ENCODE assay signal across 1 cellular context in the genomic region with DNA sequence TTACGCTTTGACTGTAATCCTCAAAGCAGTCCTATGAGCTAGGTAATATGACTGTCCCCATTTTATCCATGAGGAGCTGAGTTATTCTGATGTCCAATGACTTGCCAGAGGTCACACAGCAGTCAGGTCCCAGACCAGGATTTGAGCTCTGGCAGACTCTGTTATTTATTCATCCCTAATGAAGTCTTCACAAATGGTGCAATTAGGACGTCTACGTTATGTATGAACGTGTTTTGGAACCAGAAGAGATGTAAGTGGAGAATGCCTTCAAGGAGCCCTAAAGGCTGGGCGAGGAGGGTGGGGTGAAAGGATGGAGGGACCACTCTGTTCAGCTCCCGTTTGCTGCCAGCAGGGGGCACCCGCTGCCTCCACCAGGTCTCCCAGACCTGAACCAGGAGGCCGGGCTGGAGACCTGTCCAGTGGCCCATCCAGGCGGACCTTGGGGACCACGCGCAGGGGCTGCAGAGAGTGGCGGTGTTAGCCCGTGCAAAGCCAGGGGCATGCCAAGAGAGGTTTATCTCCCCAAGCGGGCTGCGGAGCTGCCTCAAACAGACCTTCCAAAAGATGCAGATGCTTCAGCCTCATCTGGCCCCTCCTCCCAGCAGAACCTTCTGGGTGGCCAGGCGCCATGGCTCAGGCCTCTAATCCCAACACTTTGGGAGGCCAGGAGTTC.
TF ChIP-seq lines count a peak whose summit lies in the region.

No MANE protein-coding gene starts in this region.

TF ChIP-seq in HepG2, 621 proteins besides CTCF, POLR2A, EP300 and RAD21 (continued from another document and continues in another):
- no peak for TF ChIP-seq SCMH1 (CRISPR knock-in tag; IDR thresholded peaks at IDR 0.05; ENCODE audit: borderline replicate concordance)
- TF ChIP-seq, protein P1, sequence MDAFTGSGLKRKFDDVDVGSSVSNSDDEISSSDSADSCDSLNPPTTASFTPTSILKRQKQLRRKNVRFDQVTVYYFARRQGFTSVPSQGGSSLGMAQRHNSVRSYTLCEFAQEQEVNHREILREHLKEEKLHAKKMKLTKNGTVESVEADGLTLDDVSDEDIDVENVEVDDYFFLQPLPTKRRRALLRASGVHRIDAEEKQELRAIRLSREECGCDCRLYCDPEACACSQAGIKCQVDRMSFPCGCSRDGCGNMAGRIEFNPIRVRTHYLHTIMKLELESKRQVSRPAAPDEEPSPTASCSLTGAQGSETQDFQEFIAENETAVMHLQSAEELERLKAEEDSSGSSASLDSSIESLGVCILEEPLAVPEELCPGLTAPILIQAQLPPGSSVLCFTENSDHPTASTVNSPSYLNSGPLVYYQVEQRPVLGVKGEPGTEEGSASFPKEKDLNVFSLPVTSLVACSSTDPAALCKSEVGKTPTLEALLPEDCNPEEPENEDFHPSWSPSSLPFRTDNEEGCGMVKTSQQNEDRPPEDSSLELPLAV (CRISPR knock-in tag; conservative IDR thresholded peaks at IDR 0.05; ENCODE audit: low read depth), result no peak
- TF ChIP-seq, protein P2, sequence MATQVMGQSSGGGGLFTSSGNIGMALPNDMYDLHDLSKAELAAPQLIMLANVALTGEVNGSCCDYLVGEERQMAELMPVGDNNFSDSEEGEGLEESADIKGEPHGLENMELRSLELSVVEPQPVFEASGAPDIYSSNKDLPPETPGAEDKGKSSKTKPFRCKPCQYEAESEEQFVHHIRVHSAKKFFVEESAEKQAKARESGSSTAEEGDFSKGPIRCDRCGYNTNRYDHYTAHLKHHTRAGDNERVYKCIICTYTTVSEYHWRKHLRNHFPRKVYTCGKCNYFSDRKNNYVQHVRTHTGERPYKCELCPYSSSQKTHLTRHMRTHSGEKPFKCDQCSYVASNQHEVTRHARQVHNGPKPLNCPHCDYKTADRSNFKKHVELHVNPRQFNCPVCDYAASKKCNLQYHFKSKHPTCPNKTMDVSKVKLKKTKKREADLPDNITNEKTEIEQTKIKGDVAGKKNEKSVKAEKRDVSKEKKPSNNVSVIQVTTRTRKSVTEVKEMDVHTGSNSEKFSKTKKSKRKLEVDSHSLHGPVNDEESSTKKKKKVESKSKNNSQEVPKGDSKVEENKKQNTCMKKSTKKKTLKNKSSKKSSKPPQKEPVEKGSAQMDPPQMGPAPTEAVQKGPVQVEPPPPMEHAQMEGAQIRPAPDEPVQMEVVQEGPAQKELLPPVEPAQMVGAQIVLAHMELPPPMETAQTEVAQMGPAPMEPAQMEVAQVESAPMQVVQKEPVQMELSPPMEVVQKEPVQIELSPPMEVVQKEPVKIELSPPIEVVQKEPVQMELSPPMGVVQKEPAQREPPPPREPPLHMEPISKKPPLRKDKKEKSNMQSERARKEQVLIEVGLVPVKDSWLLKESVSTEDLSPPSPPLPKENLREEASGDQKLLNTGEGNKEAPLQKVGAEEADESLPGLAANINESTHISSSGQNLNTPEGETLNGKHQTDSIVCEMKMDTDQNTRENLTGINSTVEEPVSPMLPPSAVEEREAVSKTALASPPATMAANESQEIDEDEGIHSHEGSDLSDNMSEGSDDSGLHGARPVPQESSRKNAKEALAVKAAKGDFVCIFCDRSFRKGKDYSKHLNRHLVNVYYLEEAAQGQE (IDR thresholded peaks at IDR 0.05; ENCODE audit: borderline replicate concordance in 1 of 2, low read depth in 1 of 2, low read length in 2 of 2), result no peak; a peak in 1 of 4 replicates
- TF ChIP-seq ZC3H13 (CRISPR knock-in tag; IDR thresholded peaks at IDR 0.05), result no peak
- no peak for TF ChIP-seq POLR2AphosphoS5 (IDR thresholded peaks at IDR 0.05; ENCODE audit: low read depth, low read length)
- TF ChIP-seq, protein P3, sequence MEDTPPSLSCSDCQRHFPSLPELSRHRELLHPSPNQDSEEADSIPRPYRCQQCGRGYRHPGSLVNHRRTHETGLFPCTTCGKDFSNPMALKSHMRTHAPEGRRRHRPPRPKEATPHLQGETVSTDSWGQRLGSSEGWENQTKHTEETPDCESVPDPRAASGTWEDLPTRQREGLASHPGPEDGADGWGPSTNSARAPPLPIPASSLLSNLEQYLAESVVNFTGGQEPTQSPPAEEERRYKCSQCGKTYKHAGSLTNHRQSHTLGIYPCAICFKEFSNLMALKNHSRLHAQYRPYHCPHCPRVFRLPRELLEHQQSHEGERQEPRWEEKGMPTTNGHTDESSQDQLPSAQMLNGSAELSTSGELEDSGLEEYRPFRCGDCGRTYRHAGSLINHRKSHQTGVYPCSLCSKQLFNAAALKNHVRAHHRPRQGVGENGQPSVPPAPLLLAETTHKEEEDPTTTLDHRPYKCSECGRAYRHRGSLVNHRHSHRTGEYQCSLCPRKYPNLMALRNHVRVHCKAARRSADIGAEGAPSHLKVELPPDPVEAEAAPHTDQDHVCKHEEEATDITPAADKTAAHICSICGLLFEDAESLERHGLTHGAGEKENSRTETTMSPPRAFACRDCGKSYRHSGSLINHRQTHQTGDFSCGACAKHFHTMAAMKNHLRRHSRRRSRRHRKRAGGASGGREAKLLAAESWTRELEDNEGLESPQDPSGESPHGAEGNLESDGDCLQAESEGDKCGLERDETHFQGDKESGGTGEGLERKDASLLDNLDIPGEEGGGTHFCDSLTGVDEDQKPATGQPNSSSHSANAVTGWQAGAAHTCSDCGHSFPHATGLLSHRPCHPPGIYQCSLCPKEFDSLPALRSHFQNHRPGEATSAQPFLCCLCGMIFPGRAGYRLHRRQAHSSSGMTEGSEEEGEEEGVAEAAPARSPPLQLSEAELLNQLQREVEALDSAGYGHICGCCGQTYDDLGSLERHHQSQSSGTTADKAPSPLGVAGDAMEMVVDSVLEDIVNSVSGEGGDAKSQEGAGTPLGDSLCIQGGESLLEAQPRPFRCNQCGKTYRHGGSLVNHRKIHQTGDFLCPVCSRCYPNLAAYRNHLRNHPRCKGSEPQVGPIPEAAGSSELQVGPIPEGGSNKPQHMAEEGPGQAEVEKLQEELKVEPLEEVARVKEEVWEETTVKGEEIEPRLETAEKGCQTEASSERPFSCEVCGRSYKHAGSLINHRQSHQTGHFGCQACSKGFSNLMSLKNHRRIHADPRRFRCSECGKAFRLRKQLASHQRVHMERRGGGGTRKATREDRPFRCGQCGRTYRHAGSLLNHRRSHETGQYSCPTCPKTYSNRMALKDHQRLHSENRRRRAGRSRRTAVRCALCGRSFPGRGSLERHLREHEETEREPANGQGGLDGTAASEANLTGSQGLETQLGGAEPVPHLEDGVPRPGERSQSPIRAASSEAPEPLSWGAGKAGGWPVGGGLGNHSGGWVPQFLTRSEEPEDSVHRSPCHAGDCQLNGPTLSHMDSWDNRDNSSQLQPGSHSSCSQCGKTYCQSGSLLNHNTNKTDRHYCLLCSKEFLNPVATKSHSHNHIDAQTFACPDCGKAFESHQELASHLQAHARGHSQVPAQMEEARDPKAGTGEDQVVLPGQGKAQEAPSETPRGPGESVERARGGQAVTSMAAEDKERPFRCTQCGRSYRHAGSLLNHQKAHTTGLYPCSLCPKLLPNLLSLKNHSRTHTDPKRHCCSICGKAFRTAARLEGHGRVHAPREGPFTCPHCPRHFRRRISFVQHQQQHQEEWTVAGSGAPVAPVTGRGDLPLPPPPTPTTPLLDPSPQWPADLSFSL (CRISPR knock-in tag; IDR thresholded peaks at IDR 0.05), result no peak
- TF ChIP-seq ZZZ3 (CRISPR knock-in tag; IDR thresholded peaks at IDR 0.05; ENCODE audit: borderline replicate concordance), result no peak; the same call in 1 of the 2 replicates
- no peak for TF ChIP-seq DNMT1 (CRISPR knock-in tag; IDR thresholded peaks at IDR 0.05)
- no peak for TF ChIP-seq ZC3H4 (CRISPR knock-in tag; IDR thresholded peaks at IDR 0.05; ENCODE audit: borderline replicate concordance)
- no peak for TF ChIP-seq ATF7-NPFF (CRISPR knock-in tag; IDR thresholded peaks at IDR 0.05; ENCODE audit: low read depth)
- TF ChIP-seq ZNF543 (CRISPR knock-in tag; IDR thresholded peaks at IDR 0.05), result no peak
- TF ChIP-seq PCBP1 (IDR thresholded peaks at IDR 0.05; ENCODE audit: borderline replicate concordance, low read depth, low read length), result 0 out of 2 replicates have a peak, but pooled peaks have one; percentile 46
- TF ChIP-seq ZNF30 (CRISPR knock-in tag; IDR thresholded peaks at IDR 0.05), result no peak
- TF ChIP-seq, protein P4, sequence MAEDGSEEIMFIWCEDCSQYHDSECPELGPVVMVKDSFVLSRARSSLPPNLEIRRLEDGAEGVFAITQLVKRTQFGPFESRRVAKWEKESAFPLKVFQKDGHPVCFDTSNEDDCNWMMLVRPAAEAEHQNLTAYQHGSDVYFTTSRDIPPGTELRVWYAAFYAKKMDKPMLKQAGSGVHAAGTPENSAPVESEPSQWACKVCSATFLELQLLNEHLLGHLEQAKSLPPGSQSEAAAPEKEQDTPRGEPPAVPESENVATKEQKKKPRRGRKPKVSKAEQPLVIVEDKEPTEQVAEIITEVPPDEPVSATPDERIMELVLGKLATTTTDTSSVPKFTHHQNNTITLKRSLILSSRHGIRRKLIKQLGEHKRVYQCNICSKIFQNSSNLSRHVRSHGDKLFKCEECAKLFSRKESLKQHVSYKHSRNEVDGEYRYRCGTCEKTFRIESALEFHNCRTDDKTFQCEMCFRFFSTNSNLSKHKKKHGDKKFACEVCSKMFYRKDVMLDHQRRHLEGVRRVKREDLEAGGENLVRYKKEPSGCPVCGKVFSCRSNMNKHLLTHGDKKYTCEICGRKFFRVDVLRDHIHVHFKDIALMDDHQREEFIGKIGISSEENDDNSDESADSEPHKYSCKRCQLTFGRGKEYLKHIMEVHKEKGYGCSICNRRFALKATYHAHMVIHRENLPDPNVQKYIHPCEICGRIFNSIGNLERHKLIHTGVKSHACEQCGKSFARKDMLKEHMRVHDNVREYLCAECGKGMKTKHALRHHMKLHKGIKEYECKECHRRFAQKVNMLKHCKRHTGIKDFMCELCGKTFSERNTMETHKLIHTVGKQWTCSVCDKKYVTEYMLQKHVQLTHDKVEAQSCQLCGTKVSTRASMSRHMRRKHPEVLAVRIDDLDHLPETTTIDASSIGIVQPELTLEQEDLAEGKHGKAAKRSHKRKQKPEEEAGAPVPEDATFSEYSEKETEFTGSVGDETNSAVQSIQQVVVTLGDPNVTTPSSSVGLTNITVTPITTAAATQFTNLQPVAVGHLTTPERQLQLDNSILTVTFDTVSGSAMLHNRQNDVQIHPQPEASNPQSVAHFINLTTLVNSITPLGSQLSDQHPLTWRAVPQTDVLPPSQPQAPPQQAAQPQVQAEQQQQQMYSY (CRISPR knock-in tag; IDR thresholded peaks at IDR 0.05), result no peak
- TF ChIP-seq ZFP90 (CRISPR knock-in tag; IDR thresholded peaks at IDR 0.05; ENCODE audit: borderline replicate concordance), result no peak
- TF ChIP-seq KDM4B (CRISPR knock-in tag; IDR thresholded peaks at IDR 0.05), result no peak
- TF ChIP-seq ZNF292 (CRISPR knock-in tag; IDR thresholded peaks at IDR 0.05; ENCODE audit: borderline replicate concordance, low read depth), result no peak
- TF ChIP-seq MIXL1 (CRISPR knock-in tag; IDR thresholded peaks at IDR 0.05), result no peak
- TF ChIP-seq ZSCAN25 (CRISPR knock-in tag; IDR thresholded peaks at IDR 0.05), result peak; percentile 73; the same call in 1 of the 2 replicates
- TF ChIP-seq, protein P5, sequence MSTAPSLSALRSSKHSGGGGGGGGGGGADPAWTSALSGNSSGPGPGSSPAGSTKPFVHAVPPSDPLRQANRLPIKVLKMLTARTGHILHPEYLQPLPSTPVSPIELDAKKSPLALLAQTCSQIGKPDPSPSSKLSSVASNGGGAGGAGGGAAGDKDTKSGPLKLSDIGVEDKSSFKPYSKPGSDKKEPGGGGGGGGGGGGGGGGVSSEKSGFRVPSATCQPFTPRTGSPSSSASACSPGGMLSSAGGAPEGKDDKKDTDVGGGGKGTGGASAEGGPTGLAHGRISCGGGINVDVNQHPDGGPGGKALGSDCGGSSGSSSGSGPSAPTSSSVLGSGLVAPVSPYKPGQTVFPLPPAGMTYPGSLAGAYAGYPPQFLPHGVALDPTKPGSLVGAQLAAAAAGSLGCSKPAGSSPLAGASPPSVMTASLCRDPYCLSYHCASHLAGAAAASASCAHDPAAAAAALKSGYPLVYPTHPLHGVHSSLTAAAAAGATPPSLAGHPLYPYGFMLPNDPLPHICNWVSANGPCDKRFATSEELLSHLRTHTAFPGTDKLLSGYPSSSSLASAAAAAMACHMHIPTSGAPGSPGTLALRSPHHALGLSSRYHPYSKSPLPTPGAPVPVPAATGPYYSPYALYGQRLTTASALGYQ (CRISPR knock-in tag; IDR thresholded peaks at IDR 0.05), result no peak
- no peak for TF ChIP-seq ZNF446 (CRISPR knock-in tag; IDR thresholded peaks at IDR 0.05)
- TF ChIP-seq ARNTL (CRISPR knock-in tag; IDR thresholded peaks at IDR 0.05), result no peak
- TF ChIP-seq YEATS2 (CRISPR knock-in tag; IDR thresholded peaks at IDR 0.05; ENCODE audit: borderline replicate concordance), result no peak
- TF ChIP-seq ZFP36L1 (CRISPR knock-in tag; IDR thresholded peaks at IDR 0.05), result no peak
- TF ChIP-seq, protein P6, sequence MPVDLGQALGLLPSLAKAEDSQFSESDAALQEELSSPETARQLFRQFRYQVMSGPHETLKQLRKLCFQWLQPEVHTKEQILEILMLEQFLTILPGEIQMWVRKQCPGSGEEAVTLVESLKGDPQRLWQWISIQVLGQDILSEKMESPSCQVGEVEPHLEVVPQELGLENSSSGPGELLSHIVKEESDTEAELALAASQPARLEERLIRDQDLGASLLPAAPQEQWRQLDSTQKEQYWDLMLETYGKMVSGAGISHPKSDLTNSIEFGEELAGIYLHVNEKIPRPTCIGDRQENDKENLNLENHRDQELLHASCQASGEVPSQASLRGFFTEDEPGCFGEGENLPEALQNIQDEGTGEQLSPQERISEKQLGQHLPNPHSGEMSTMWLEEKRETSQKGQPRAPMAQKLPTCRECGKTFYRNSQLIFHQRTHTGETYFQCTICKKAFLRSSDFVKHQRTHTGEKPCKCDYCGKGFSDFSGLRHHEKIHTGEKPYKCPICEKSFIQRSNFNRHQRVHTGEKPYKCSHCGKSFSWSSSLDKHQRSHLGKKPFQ (CRISPR knock-in tag; IDR thresholded peaks at IDR 0.05; ENCODE audit: insufficient replicate concordance), result no peak
- TF ChIP-seq ZNF44 (CRISPR knock-in tag; IDR thresholded peaks at IDR 0.05), result peak; percentile 72; the same call in 1 of the 2 replicates
- TF ChIP-seq STAG1 (CRISPR knock-in tag; IDR thresholded peaks at IDR 0.05), result peak; percentile 76
- peak; percentile 86 for TF ChIP-seq ZNF768 (CRISPR knock-in tag; IDR thresholded peaks at IDR 0.05)
- TF ChIP-seq ZNF496 (CRISPR knock-in tag; IDR thresholded peaks at IDR 0.05; ENCODE audit: insufficient replicate concordance), result no peak
- no peak for TF ChIP-seq RBM22 (optimal IDR thresholded peaks at IDR 0.05; ENCODE audit: low read length)
- TF ChIP-seq, protein P7, sequence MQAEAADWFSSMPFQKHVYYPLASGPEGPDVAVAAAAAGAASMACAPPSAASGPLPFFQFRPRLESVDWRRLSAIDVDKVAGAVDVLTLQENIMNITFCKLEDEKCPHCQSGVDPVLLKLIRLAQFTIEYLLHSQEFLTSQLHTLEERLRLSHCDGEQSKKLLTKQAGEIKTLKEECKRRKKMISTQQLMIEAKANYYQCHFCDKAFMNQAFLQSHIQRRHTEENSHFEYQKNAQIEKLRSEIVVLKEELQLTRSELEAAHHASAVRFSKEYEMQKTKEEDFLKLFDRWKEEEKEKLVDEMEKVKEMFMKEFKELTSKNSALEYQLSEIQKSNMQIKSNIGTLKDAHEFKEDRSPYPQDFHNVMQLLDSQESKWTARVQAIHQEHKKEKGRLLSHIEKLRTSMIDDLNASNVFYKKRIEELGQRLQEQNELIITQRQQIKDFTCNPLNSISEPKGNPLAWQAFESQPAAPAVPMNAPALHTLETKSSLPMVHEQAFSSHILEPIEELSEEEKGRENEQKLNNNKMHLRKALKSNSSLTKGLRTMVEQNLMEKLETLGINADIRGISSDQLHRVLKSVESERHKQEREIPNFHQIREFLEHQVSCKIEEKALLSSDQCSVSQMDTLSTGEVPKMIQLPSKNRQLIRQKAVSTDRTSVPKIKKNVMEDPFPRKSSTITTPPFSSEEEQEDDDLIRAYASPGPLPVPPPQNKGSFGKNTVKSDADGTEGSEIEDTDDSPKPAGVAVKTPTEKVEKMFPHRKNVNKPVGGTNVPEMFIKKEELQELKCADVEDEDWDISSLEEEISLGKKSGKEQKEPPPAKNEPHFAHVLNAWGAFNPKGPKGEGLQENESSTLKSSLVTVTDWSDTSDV (CRISPR knock-in tag; IDR thresholded peaks at IDR 0.05), result no peak
